Comparison of ENCODE assay signal across 14 cellular contexts in genomic region chr2:158931577-158931976, GRCh38. TPM values are rescaled to one million over a fixed set of nuclear protein-coding genes. Genes with fewer than 3 reads are reported as not detected.
A peak's percentile ranks its signal among the peaks of the same experiment; 100 is the strongest.
DNase-seq lines count a peak whose midpoint lies in the region; ATAC-seq, FAIRE-seq and TF ChIP-seq lines count a peak whose summit lies in the region.
"Had no signal": no experiment of that assay in that cellular context is flagged by ENCODE, and none has a peak within 500 bp of the region (broad histone marks: within the 10 kb centered on the region; RNA-seq: fewer than 3 reads in every experiment).

No MANE protein-coding gene starts in this region.

- no peak overlapping the region for H3K23ac ChIP-seq in H1 (ENCODE audit: insufficient read length)

- POLR2A ChIA-PET in PC-3 (lab: Charles Lee; ENCODE audit: unreplicated experiment), result interaction anchor here (0.5 kb wide), 1 partner anchor 1045 kb away, joined by 4 read pairs; no protein-coding TSS in a partner anchor
- POLR2A ChIA-PET in H1 (lab: Charles Lee; ENCODE audit: partially characterized antibody), result no interaction called here

- TF ChIP-seq EP300 in H1 (IDR thresholded peaks at IDR 0.05; ENCODE audit: borderline replicate concordance in 1 of 2, low read depth in 2 of 2, low read length in 2 of 2) (no peak), gastroesophageal sphincter (IDR thresholded peaks at IDR 0.05) (no peak)

- H4K20me1 ChIP-seq in PC-3 (ENCODE audit: low read length) (no peaks in the 10 kb centered on the region), H1 (replicated peaks in 1 of 2; ENCODE audit: control insufficient read depth in 1 of 2, insufficient read depth in 2 of 2, low read length in 2 of 2) (no peaks in the 10 kb centered on the region)

- H3K79me1 ChIP-seq in H1 (ENCODE audit: low read depth, low read length), result no peaks in the 10 kb centered on the region

- WGBS in H1 (ENCODE audit: extremely low coverage in 1 of 2, insufficient coverage in 1 of 2, insufficient read length in 1 of 2, insufficient replicate concordance in 2 of 2, low coverage in 1 of 2, low lambda C conversion rate in 2 of 2, missing lambda C conversion rate in 1 of 2), 2 experiments, result 38% methylated on average over 2 of the region's 2 CpGs; no CpG with 5 or more reads in 1 of the 2 experiments
- 28 to 50% methylated on average over 1 to 2 of the region's 2 CpGs for WGBS in gastroesophageal sphincter (ENCODE audit: low coverage in 1 of 2), 2 donors

- H2BK12ac ChIP-seq in H1 (ENCODE audit: low read depth, low read length), result no peak overlapping the region

- TF ChIP-seq CTCF in PC-3 (conservative IDR thresholded peaks at IDR 0.05; ENCODE audit: low read depth, low read length) (no peak), H1 (IDR thresholded peaks at IDR 0.05; ENCODE audit: control extremely low read depth in 1 of 3, insufficient read depth in 1 of 3, low read depth in 1 of 3, low read length in 3 of 3) (no peak), gastroesophageal sphincter (IDR thresholded peaks at IDR 0.05) (no peak)

- FAIRE-seq in H1 (lab: Jason Lieb, UNC), result no peak

- TF ChIP-seq POLR2A in H1 (IDR thresholded peaks at IDR 0.05; ENCODE audit: control extremely low read depth in 1 of 2, low read depth in 2 of 2, low read length in 2 of 2) (no peak), gastroesophageal sphincter (IDR thresholded peaks at IDR 0.05) (no peak)

- CTCF ChIA-PET in PC-3 (lab: Charles Lee), result no interaction called here
- CTCF ChIA-PET in H1 (lab: Charles Lee; ENCODE audit: partially characterized antibody), result no interaction called here

- no peak overlapping the region for H2BK5ac ChIP-seq in H1 (ENCODE audit: low read depth, low read length)

- H3K27ac ChIP-seq in PC-3 (ENCODE audit: low read length), result no peak overlapping the region
- H3K27ac ChIP-seq in H1 (ENCODE audit: low read depth, low read length), result no peak overlapping the region
- H3K27ac ChIP-seq in gastroesophageal sphincter, result no peak overlapping the region
- H3K27ac ChIP-seq: epithelial cell of prostate, HL-60 had no signal

- no TSS peak for BruUV-seq in PC-3 (replicated peaks; lab: Mats Ljungman, UMichigan)

- H4K8ac ChIP-seq in H1 (ENCODE audit: extremely low read depth, insufficient read depth, low read length), result no peak overlapping the region

- no peak overlapping the region for H3K18ac ChIP-seq in H1 (ENCODE audit: extremely low read depth, low read length)

- H3K9ac ChIP-seq in PC-3 (ENCODE audit: low read length), result no peak overlapping the region
- H3K9ac ChIP-seq in H1 (replicated peaks in 1 of 4; ENCODE audit: extremely low read depth in 1 of 4, low read depth in 3 of 4, low read length in 3 of 4), result no peak overlapping the region

- no peaks in the 10 kb centered on the region for H3F3A ChIP-seq in PC-3 (ENCODE audit: low read length, unreplicated experiment)

- H2AK5ac ChIP-seq in H1 (ENCODE audit: low read depth, low read length), result no peak overlapping the region

- H3K4me2 ChIP-seq in PC-3 (ENCODE audit: low read length) (no peak overlapping the region), H1 (ENCODE audit: insufficient read depth in 1 of 2, low read depth in 2 of 2, low read length in 2 of 2) (no peak overlapping the region)

- no peak overlapping the region for H2BK15ac ChIP-seq in H1 (ENCODE audit: low read length)

- H2AFZ ChIP-seq in PC-3 (ENCODE audit: low read length) (no peak overlapping the region), H1 (ENCODE audit: low read length) (no peak overlapping the region)

- no peak overlapping the region for H3K56ac ChIP-seq in H1 (replicated peaks; ENCODE audit: insufficient read length, low read depth, low read length)

- intact Hi-C loops in PC-3 (cut with micrococcal nuclease), result no loop called here

- ATAC-seq in PC-3 (peak; percentile 91), gastroesophageal sphincter (no peak), HG02981 (IDR thresholded peaks at IDR 0.05; ENCODE audit: unreplicated experiment) (no peak)
- ATAC-seq: natural killer cell treated with Interleukin-12 subunit alpha and Interleukin-12 subunit beta and Interleukin-15 and Interleukin-18, amount 100 ng/mL, for 72 hours had no signal

- no peaks in the 10 kb centered on the region for H3K79me2 ChIP-seq in PC-3 (ENCODE audit: low read length)
- no peaks in the 10 kb centered on the region for H3K79me2 ChIP-seq in H1 (ENCODE audit: control insufficient read depth in 1 of 2, insufficient read depth in 2 of 2, low read length in 2 of 2)

- H3K4me1 ChIP-seq in PC-3 (ENCODE audit: insufficient read depth, low read length), result peaks cover 24% of the 10 kb centered on the region
- peaks cover 0 to 2% (median under 1%) of the 10 kb centered on the region in 4 experiments; a peak in 2 of 7 replicates for H3K4me1 ChIP-seq in H1 (replicated peaks in 1 of 4; ENCODE audit: control insufficient read depth in 3 of 4, insufficient read depth in 4 of 4, low read length in 3 of 4)
- H3K4me1 ChIP-seq in gastroesophageal sphincter, result no peaks in the 10 kb centered on the region

- H3K4me3 ChIP-seq in PC-3 (ENCODE audit: low read length), result no peak overlapping the region
- H3K4me3 ChIP-seq in H1 (ENCODE audit: extremely low read depth in 1 of 4, insufficient read depth in 2 of 4, low read depth in 3 of 4, low read length in 4 of 4), result no peak overlapping the region
- no peak overlapping the region for H3K4me3 ChIP-seq in gastroesophageal sphincter

- H3K36me3 ChIP-seq in PC-3 (ENCODE audit: low read depth, low read length), result no peaks in the 10 kb centered on the region
- H3K36me3 ChIP-seq in H1 (ENCODE audit: control insufficient read depth in 2 of 4, insufficient read depth in 4 of 4, low read length in 3 of 4), result no peaks in the 10 kb centered on the region
- H3K36me3 ChIP-seq in gastroesophageal sphincter, result no peaks in the 10 kb centered on the region

- H3K9me2 ChIP-seq in PC-3 (replicated peaks; ENCODE audit: low read length), result no peaks in the 10 kb centered on the region

- H3K9me3 ChIP-seq in PC-3 (ENCODE audit: low read length), result no peaks in the 10 kb centered on the region
- H3K9me3 ChIP-seq in H1 (ENCODE audit: insufficient read depth in 2 of 2, low read depth in 1 of 2, low read length in 1 of 2), result no peaks in the 10 kb centered on the region
- H3K9me3 ChIP-seq in gastroesophageal sphincter, result peaks cover 0 to 12% (median 0%) of the 10 kb centered on the region in 3 donors

- no peak overlapping the region for H3K4ac ChIP-seq in H1 (replicated peaks; ENCODE audit: insufficient read length, low read depth, low read length)

- no peak overlapping the region for H3K14ac ChIP-seq in H1 (ENCODE audit: insufficient read length)

- no peaks in the 10 kb centered on the region for H3K23me2 ChIP-seq in H1 (ENCODE audit: low read depth, low read length)

- no peak overlapping the region for H4K91ac ChIP-seq in H1 (replicated peaks; ENCODE audit: insufficient read length, low read length)

- H3K27me3 ChIP-seq in PC-3 (ENCODE audit: low read length) (no peaks in the 10 kb centered on the region), H1 (replicated peaks in 1 of 4; ENCODE audit: control insufficient read depth in 3 of 4, extremely low read depth in 1 of 4, insufficient read depth in 3 of 4, low read length in 3 of 4) (no peaks in the 10 kb centered on the region; a peak in 1 of 7 replicates), gastroesophageal sphincter (no peaks in the 10 kb centered on the region)

- no peak overlapping the region for H2BK20ac ChIP-seq in H1 (ENCODE audit: low read length)

- peak; percentile 24 for DNase-seq in GM04504 (ENCODE audit: low read depth)
- peak; percentile 56 for DNase-seq in PC-3
- DNase-seq in H1 (ENCODE audit: low read depth in 1 of 2, low spot score in 2 of 2), result no peak
- DNase-seq in non-pigmented ciliary epithelial cell (ENCODE audit: low read depth), result peak; percentile 60
- no peak for DNase-seq in SHP77 (lab: John Stamatoyannopoulos, UW)
- no peak for DNase-seq in cerebellar cortex (ENCODE audit: low spot score)
- DNase-seq: activated CD8-positive, alpha-beta memory T cell treated with anti-CD3 and anti-CD28 coated beads, Interleukin-2, amount 50 U/mL, for 48 hours; amygdala; NCI-H82 had no signal

- TF ChIP-seq RAD21 in H1 (IDR thresholded peaks at IDR 0.05 in 1 of 2, conservative IDR thresholded peaks at IDR 0.05 in 1 of 2; ENCODE audit: low read depth in 2 of 2, low read length in 2 of 2), result no peak

- H2BK120ac ChIP-seq in H1 (replicated peaks; ENCODE audit: low read depth, low read length), result no peak overlapping the region

- no peak overlapping the region for H4K5ac ChIP-seq in H1 (ENCODE audit: insufficient read length, low read depth, low read length)

TF ChIP-seq in H1, 55 proteins besides CTCF, POLR2A, EP300 and RAD21:
- TF ChIP-seq SAP30 (IDR thresholded peaks at IDR 0.05; ENCODE audit: insufficient read depth, insufficient replicate concordance, low read length) (no peak), TAF7 (optimal IDR thresholded peaks at IDR 0.05; ENCODE audit: borderline replicate concordance, low read depth, low read length) (no peak), BCL11A (IDR thresholded peaks at IDR 0.05; ENCODE audit: low read depth in 2 of 2, low read length in 2 of 2) (no peak), JUND (IDR thresholded peaks at IDR 0.05; ENCODE audit: low read length) (peak; percentile 26; the same call in 1 of the 2 replicates), SUZ12 (IDR thresholded peaks at IDR 0.05; ENCODE audit: low read length) (no peak), E2F6 (IDR thresholded peaks at IDR 0.05) (no peak)

RNA-seq across cellular contexts. Expression of gene TANC1, which starts 36.9 kb away (rescaled TPM):
- total RNA-seq in PC-3 (2014; rRNA removed) (17.6 and 18.7 TPM in 2 replicates), gastroesophageal sphincter (10 to 100 TPM; 37.4 to 66.5 (median 46.0) TPM)
- 7.6 and 7.8 TPM in 2 replicates for total RNA-seq in H1 (2021; fragmentation: NEBNext Ultra II Directional; extraction: Animal tissue kit (Norgen Biotek cat#: 25700))
- 3.8 and 4.1 TPM in 2 replicates for polyA plus RNA-seq in H1 (2011; rRNA removed)
- polyA plus RNA-seq in H1 (2011; cell fraction: cytosol; rRNA removed), result 5.0 TPM
- 10.8 TPM for polyA plus RNA-seq in H1 (2011; cell fraction: nucleus; rRNA removed)
- polyA plus RNA-seq in H1 (2012, experiment 1 of 2), result 3.7 to 4.5 TPM (median 3.9 TPM) in 4 replicates
- 0.41 TPM for polyA plus RNA-seq in H1 (2012, experiment 2 of 2)
- polyA plus RNA-seq in H1 (2013, experiment 1 of 2), result 3.0 TPM
- polyA plus RNA-seq in H1 (2013, experiment 2 of 2), result 2.5 TPM
- polyA minus RNA-seq in H1 (2011; rRNA and poly(A)+ RNA removed), result 18.5 and 20.6 TPM in 2 replicates
- polyA minus RNA-seq in H1 (2011; cell fraction: cytosol; rRNA and poly(A)+ RNA removed), result 9.2 TPM
- 19.9 TPM for polyA minus RNA-seq in H1 (2011; cell fraction: nucleus; rRNA and poly(A)+ RNA removed)

Comparison
In these comparisons a context has a peak if more than half of its experiments do, and no peak if none do; other contexts are left out.
1. DNase-seq: peak in GM04504 (single experiment), PC-3 (single experiment) and non-pigmented ciliary epithelial cell (single experiment); none in H1 (0 of 2), SHP77 (0 of 2) and cerebellar cortex (single experiment).